2 cellular contexts compared by ENCODE assay signal in genomic region chr2:75645643-75646042, GRCh38.
TF ChIP-seq lines count a peak whose summit lies in the region.

No MANE protein-coding gene starts in this region.

TF ChIP-seq in IMR-90, 13 proteins besides CTCF, POLR2A, EP300 and RAD21:
- TF ChIP-seq NFE2L2 (IDR thresholded peaks at IDR 0.05; ENCODE audit: low read depth, low read length) (no peak), MXI1 (IDR thresholded peaks at IDR 0.05; ENCODE audit: borderline replicate concordance, low read depth, low read length) (no peak), SMC3 (IDR thresholded peaks at IDR 0.05; ENCODE audit: low read depth, low read length) (no peak), USF2 (IDR thresholded peaks at IDR 0.05; ENCODE audit: low read depth, low read length) (no peak)

TF ChIP-seq in GM12878, 131 proteins besides CTCF, POLR2A, EP300 and RAD21:
- no peak for TF ChIP-seq ZNF24 (IDR thresholded peaks at IDR 0.05)
- TF ChIP-seq NRF1 (conservative IDR thresholded peaks at IDR 0.05; ENCODE audit: low read depth, low read length) = no peak
- TF ChIP-seq CREM (IDR thresholded peaks at IDR 0.05; ENCODE audit: low read depth) = no peak
- TF ChIP-seq WRNIP1 (IDR thresholded peaks at IDR 0.05; ENCODE audit: borderline replicate concordance, low read depth, low read length) = no peak
- no peak for TF ChIP-seq POU2F2 (IDR thresholded peaks at IDR 0.05; ENCODE audit: borderline replicate concordance, low read depth, low read length)
- no peak for TF ChIP-seq TCF12 (IDR thresholded peaks at IDR 0.05; ENCODE audit: low read depth, low read length)
- TF ChIP-seq SMAD5 (IDR thresholded peaks at IDR 0.05; ENCODE audit: low read depth) = no peak
- TF ChIP-seq SREBF1 (IDR thresholded peaks at IDR 0.05; ENCODE audit: low read length) = no peak
- TF ChIP-seq RCOR1 (conservative IDR thresholded peaks at IDR 0.05; ENCODE audit: low read depth, low read length) = no peak
- no peak for TF ChIP-seq TCF3 (IDR thresholded peaks at IDR 0.05; ENCODE audit: borderline replicate concordance, insufficient read depth, low read depth, low read length)
- TF ChIP-seq KAT2A (conservative IDR thresholded peaks at IDR 0.05; ENCODE audit: control insufficient read depth, low read depth, low read length) = no peak
- no peak for TF ChIP-seq SIX5 (IDR thresholded peaks at IDR 0.05; ENCODE audit: low read depth, low read length, severe bottlenecking)
- TF ChIP-seq BCLAF1 (IDR thresholded peaks at IDR 0.05) = no peak
